ENCODE assay signal across 13 cellular contexts in the genomic region with DNA sequence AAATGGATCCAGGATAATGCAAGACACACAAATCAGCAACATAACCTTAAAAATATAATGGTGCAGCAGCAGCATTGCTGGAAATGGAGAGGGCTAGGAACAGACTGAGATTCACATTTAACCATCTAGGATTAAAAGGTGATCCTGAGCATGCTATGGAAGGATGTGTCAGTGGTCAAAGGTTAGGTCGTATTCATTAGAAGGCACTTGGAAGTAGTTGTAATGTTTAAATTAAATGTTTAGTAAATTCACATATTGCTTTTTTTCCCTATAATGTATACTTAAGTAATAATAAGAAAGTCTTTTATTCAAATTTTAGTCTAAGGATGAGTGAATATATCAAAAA.
DNase-seq lines count a peak whose midpoint lies in the region; ATAC-seq, FAIRE-seq and TF ChIP-seq lines count a peak whose summit lies in the region.
"Had no signal": no experiment of that assay in that cellular context is flagged by ENCODE, and none has a peak within 500 bp of the region (broad histone marks: within the 10 kb centered on the region; RNA-seq: fewer than 3 reads in every experiment).

No MANE protein-coding gene starts in this region.

- no peak overlapping the region for H2AK5ac ChIP-seq in neuronal stem cell (ENCODE audit: low read depth, low read length)

- DNase-seq in right lobe of liver (no peak), HepG2 (ENCODE audit: low spot score) (no peak), left ventricle myocardium superior (no peak), neuronal stem cell (ENCODE audit: low spot score) (no peak), mucosa of descending colon (no peak)
- DNase-seq in activated T-cell treated with anti-CD3 and anti-CD28 coated beads, Interleukin-2, amount 50 U/mL, for 24 hours, result no peak
- no peak for DNase-seq in natural killer cell treated with Interleukin-12 subunit alpha and Interleukin-12 subunit beta and Interleukin-15 and Interleukin-18, amount 100 ng/mL, for 72 hours (ENCODE audit: low spot score)
- DNase-seq: BE2C; NCI-H524; NCI-H774; NK-92 treated with Interleukin-12 subunit alpha and Interleukin-12 subunit beta, amount 100 ng/mL, for 24 hours; SJCRH30 had no signal

- no peak overlapping the region for H3K4ac ChIP-seq in neuronal stem cell (ENCODE audit: low read length)

- H3K4me1 ChIP-seq in right lobe of liver (peaks cover 0 to 36% (median 7%) of the 10 kb centered on the region in 4 donors), HepG2 (ENCODE audit: insufficient read depth, low read length) (no peaks in the 10 kb centered on the region), neuronal stem cell (ENCODE audit: control insufficient read depth in 2 of 2, insufficient read depth in 1 of 2, low read depth in 1 of 2, low read length in 2 of 2) (peaks cover 3 to 6% of the 10 kb centered on the region in 2 donors), mucosa of descending colon (ENCODE audit: low read depth) (no peaks in the 10 kb centered on the region)

- no peak overlapping the region for H2BK12ac ChIP-seq in neuronal stem cell (ENCODE audit: low read length)

- H3K14ac ChIP-seq in neuronal stem cell (ENCODE audit: low read length), result no peak overlapping the region

- H3K9me3 Mint-ChIP-seq in activated T-cell treated with anti-CD3 and anti-CD28 coated beads, Interleukin-2, amount 50 U/mL, for 24 hours, result peaks cover 5% of the 10 kb centered on the region
- peaks cover 3% of the 10 kb centered on the region for H3K9me3 Mint-ChIP-seq in natural killer cell treated with Interleukin-12 subunit alpha and Interleukin-12 subunit beta and Interleukin-15 and Interleukin-18, amount 100 ng/mL, for 72 hours

- no peak for TF ChIP-seq CTCF in right lobe of liver (IDR thresholded peaks at IDR 0.05)
- TF ChIP-seq CTCF in HepG2 (CRISPR knock-in tag; IDR thresholded peaks at IDR 0.05), result no peak
- TF ChIP-seq CTCF in mucosa of descending colon (IDR thresholded peaks at IDR 0.05), result no peak

- H3K27me3 Mint-ChIP-seq in activated T-cell treated with anti-CD3 and anti-CD28 coated beads, Interleukin-2, amount 50 U/mL, for 24 hours, result no peaks in the 10 kb centered on the region
- H3K27me3 Mint-ChIP-seq in natural killer cell treated with Interleukin-12 subunit alpha and Interleukin-12 subunit beta and Interleukin-15 and Interleukin-18, amount 100 ng/mL, for 72 hours, result no peaks in the 10 kb centered on the region
- H3K27me3 Mint-ChIP-seq: IgD-negative memory B cell had no signal

- CTCF ChIA-PET in HepG2 (lab: Yijun Ruan, JAX; ENCODE audit: low intra/inter-chr PET ratio, low total read pairs), result no interaction called here

- H3K4me1 Mint-ChIP-seq in activated T-cell treated with anti-CD3 and anti-CD28 coated beads, Interleukin-2, amount 50 U/mL, for 24 hours (ENCODE audit: low read depth), result no peaks in the 10 kb centered on the region
- no peaks in the 10 kb centered on the region for H3K4me1 Mint-ChIP-seq in natural killer cell treated with Interleukin-12 subunit alpha and Interleukin-12 subunit beta and Interleukin-15 and Interleukin-18, amount 100 ng/mL, for 72 hours (ENCODE audit: low read depth in 2 of 2)
- H3K4me1 Mint-ChIP-seq: IgD-negative memory B cell had no signal

- H3K4me3 Mint-ChIP-seq in activated T-cell treated with anti-CD3 and anti-CD28 coated beads, Interleukin-2, amount 50 U/mL, for 24 hours, result no peak overlapping the region
- no peak overlapping the region for H3K4me3 Mint-ChIP-seq in natural killer cell treated with Interleukin-12 subunit alpha and Interleukin-12 subunit beta and Interleukin-15 and Interleukin-18, amount 100 ng/mL, for 72 hours
- H3K4me3 Mint-ChIP-seq: IgD-negative memory B cell had no signal

- no peaks in the 10 kb centered on the region for H3K79me1 ChIP-seq in neuronal stem cell (ENCODE audit: low read depth, low read length)

- FAIRE-seq in HepG2 (lab: Jason Lieb, UNC), result no peak

- H3K36me3 ChIP-seq in right lobe of liver (no peaks in the 10 kb centered on the region), HepG2 (replicated peaks in 1 of 2; ENCODE audit: control insufficient read depth in 1 of 2, insufficient read depth in 2 of 2, low read length in 2 of 2) (no peaks in the 10 kb centered on the region), neuronal stem cell (replicated peaks in 1 of 2; ENCODE audit: control insufficient read depth in 2 of 2, insufficient read depth in 2 of 2, low read length in 2 of 2) (no peaks in the 10 kb centered on the region), mucosa of descending colon (ENCODE audit: low read depth) (no peaks in the 10 kb centered on the region)
- H3K36me3 ChIP-seq: BE2C, SJCRH30 had no signal

- POLR2A ChIA-PET in HepG2 (lab: Yijun Ruan, JAX), result no interaction called here

- H3K18ac ChIP-seq in neuronal stem cell (ENCODE audit: low read length), result no peak overlapping the region

- no peak for TF ChIP-seq EP300 in HepG2 (IDR thresholded peaks at IDR 0.05; ENCODE audit: low read depth in 2 of 2, low read length in 2 of 2)
- no peak for TF ChIP-seq EP300 in HepG2 (CRISPR knock-in tag; IDR thresholded peaks at IDR 0.05; ENCODE audit: borderline replicate concordance)

- H3K9me3 ChIP-seq in right lobe of liver, result no peaks in the 10 kb centered on the region
- no peaks in the 10 kb centered on the region for H3K9me3 ChIP-seq in HepG2 (ENCODE audit: low read length)
- H3K9me3 ChIP-seq in neuronal stem cell (replicated peaks in 1 of 2; ENCODE audit: control insufficient read depth in 2 of 2, insufficient read depth in 1 of 2, low read depth in 1 of 2, low read length in 2 of 2), result no peaks in the 10 kb centered on the region
- H3K9me3 ChIP-seq in mucosa of descending colon, result no peaks in the 10 kb centered on the region
- H3K9me3 ChIP-seq: BE2C, SJCRH30 had no signal

- H2BK5ac ChIP-seq in neuronal stem cell (ENCODE audit: low read length), result no peak overlapping the region

- H4K20me1 ChIP-seq in HepG2 (ENCODE audit: insufficient read depth, low read length), result no peaks in the 10 kb centered on the region

- H3K79me2 ChIP-seq in HepG2 (ENCODE audit: insufficient read depth, low read length), result no peaks in the 10 kb centered on the region

- H3K23ac ChIP-seq in neuronal stem cell (ENCODE audit: low read depth, low read length, poor library complexity), result no peak overlapping the region

- ATAC-seq in right lobe of liver, result peak in 3 of 4 donors; percentile 12 to 24 (median 15)
- no peak for ATAC-seq in HepG2
- peak; percentile 9 for ATAC-seq in left ventricle myocardium superior
- no peak for ATAC-seq in natural killer cell treated with Interleukin-12 subunit alpha and Interleukin-12 subunit beta and Interleukin-15 and Interleukin-18, amount 100 ng/mL, for 72 hours
- ATAC-seq in mucosa of descending colon, result no peak

- H4K8ac ChIP-seq in neuronal stem cell (ENCODE audit: low read depth, low read length), result no peak overlapping the region

- BruUV-seq in HepG2 (replicated peaks; lab: Mats Ljungman, UMichigan), result no TSS peak

- H3K27ac ChIP-seq in right lobe of liver, result no peak overlapping the region
- H3K27ac ChIP-seq in HepG2 (ENCODE audit: extremely low read length, insufficient read depth, low read length), result no peak overlapping the region
- H3K27ac ChIP-seq in neuronal stem cell (replicated peaks; ENCODE audit: low read length), result no peak overlapping the region
- H3K27ac ChIP-seq: SJCRH30 had no signal

- H3K36me3 Mint-ChIP-seq in activated T-cell treated with anti-CD3 and anti-CD28 coated beads, Interleukin-2, amount 50 U/mL, for 24 hours (ENCODE audit: low read depth), result no peaks in the 10 kb centered on the region
- no peaks in the 10 kb centered on the region for H3K36me3 Mint-ChIP-seq in natural killer cell treated with Interleukin-12 subunit alpha and Interleukin-12 subunit beta and Interleukin-15 and Interleukin-18, amount 100 ng/mL, for 72 hours
- H3K36me3 Mint-ChIP-seq: IgD-negative memory B cell had no signal

- in situ Hi-C loops in HepG2 (cut with HindIII; ENCODE audit: extremely low pct_ligation_motif_present, low pct_unique_long_range_greater_than_20kb), result no loop called here

- intact Hi-C loops in right lobe of liver (cut with DNase I), result no loop called here
- intact Hi-C loops in HepG2 (cut with micrococcal nuclease; ENCODE audit: unreplicated experiment), result no loop called here
- intact Hi-C loops in left ventricle myocardium superior (cut with micrococcal nuclease), result no loop called here
- intact Hi-C loops in mucosa of descending colon (cut with DNase I, micrococcal nuclease), result no loop called here

- 28% methylated on average over 1 of the region's 1 CpG for WGBS in right lobe of liver (ENCODE audit: insufficient coverage, low coverage, low lambda C conversion rate, missing lambda C conversion rate)
- WGBS in HepG2 (ENCODE audit: low lambda C conversion rate), result 0% methylated on average over 1 of the region's 1 CpG
- no CpG with 5 or more reads among the region's 1 CpG for WGBS in neuronal stem cell (ENCODE audit: extremely low coverage in 2 of 2, insufficient read length in 2 of 2, insufficient replicate concordance in 1 of 2), 2 donors

- TF ChIP-seq POLR2A in right lobe of liver (IDR thresholded peaks at IDR 0.05), result no peak
- no peak for TF ChIP-seq POLR2A in HepG2 (IDR thresholded peaks at IDR 0.05; ENCODE audit: insufficient read depth in 1 of 2, low read depth in 2 of 2, low read length in 2 of 2)

- no peak overlapping the region for H4K91ac ChIP-seq in neuronal stem cell (ENCODE audit: low read depth, low read length, poor library complexity)

- no peak overlapping the region for H2AFZ ChIP-seq in HepG2 (ENCODE audit: low read length)
- peak overlapping the region; percentile 76 for H2AFZ ChIP-seq in neuronal stem cell (ENCODE audit: low read length)

- H2BK120ac ChIP-seq in neuronal stem cell (ENCODE audit: low read depth, low read length), result no peak overlapping the region

- H3K4me3 ChIP-seq in right lobe of liver (no peak overlapping the region), HepG2 (replicated peaks in 1 of 3; ENCODE audit: insufficient read depth in 1 of 3, low read depth in 2 of 3, low read length in 3 of 3) (no peak overlapping the region), neuronal stem cell (ENCODE audit: low read length in 2 of 2) (no peak overlapping the region), mucosa of descending colon (no peak overlapping the region)
- H3K4me3 ChIP-seq: SJCRH30 had no signal

- H3K9ac ChIP-seq in HepG2 (ENCODE audit: insufficient read depth, low read depth, low read length) (no peak overlapping the region), neuronal stem cell (ENCODE audit: low read depth, low read length, poor library complexity) (no peak overlapping the region)

- H3K4me2 ChIP-seq in HepG2 (ENCODE audit: low read depth, low read length) (no peak overlapping the region), neuronal stem cell (ENCODE audit: insufficient read depth, low read length, poor library complexity, severe bottlenecking) (no peak overlapping the region)

- no peak overlapping the region for H2BK15ac ChIP-seq in neuronal stem cell (ENCODE audit: low read length)

- TF ChIP-seq RAD21 in HepG2 (CRISPR knock-in tag; IDR thresholded peaks at IDR 0.05), result no peak

- no peak overlapping the region for H3K27ac Mint-ChIP-seq in activated T-cell treated with anti-CD3 and anti-CD28 coated beads, Interleukin-2, amount 50 U/mL, for 24 hours
- H3K27ac Mint-ChIP-seq in natural killer cell treated with Interleukin-12 subunit alpha and Interleukin-12 subunit beta and Interleukin-15 and Interleukin-18, amount 100 ng/mL, for 72 hours, result no peak overlapping the region
- H3K27ac Mint-ChIP-seq: IgD-negative memory B cell had no signal

- no peaks in the 10 kb centered on the region for H3K27me3 ChIP-seq in right lobe of liver
- H3K27me3 ChIP-seq in HepG2 (ENCODE audit: control insufficient read depth in 1 of 2, insufficient read depth in 2 of 2, low read length in 2 of 2), result no peaks in the 10 kb centered on the region
- no peaks in the 10 kb centered on the region for H3K27me3 ChIP-seq in neuronal stem cell (ENCODE audit: control insufficient read depth in 3 of 3, insufficient read depth in 3 of 3, low read depth in 1 of 3, low read length in 3 of 3)
- H3K27me3 ChIP-seq: BE2C, SJCRH30 had no signal

Comparison
In these comparisons a context has a peak if more than half of its experiments do, and no peak if none do; other contexts are left out.
1. ATAC-seq: peak in right lobe of liver (3 of 4) and left ventricle myocardium superior (single experiment); none in HepG2 (single experiment), natural killer cell treated with Interleukin-12 subunit alpha and Interleukin-12 subunit beta and Interleukin-15 and Interleukin-18, amount 100 ng/mL, for 72 hours (0 of 2) and mucosa of descending colon (single experiment).